15 cellular contexts compared by ENCODE assay signal in the genomic region with DNA sequence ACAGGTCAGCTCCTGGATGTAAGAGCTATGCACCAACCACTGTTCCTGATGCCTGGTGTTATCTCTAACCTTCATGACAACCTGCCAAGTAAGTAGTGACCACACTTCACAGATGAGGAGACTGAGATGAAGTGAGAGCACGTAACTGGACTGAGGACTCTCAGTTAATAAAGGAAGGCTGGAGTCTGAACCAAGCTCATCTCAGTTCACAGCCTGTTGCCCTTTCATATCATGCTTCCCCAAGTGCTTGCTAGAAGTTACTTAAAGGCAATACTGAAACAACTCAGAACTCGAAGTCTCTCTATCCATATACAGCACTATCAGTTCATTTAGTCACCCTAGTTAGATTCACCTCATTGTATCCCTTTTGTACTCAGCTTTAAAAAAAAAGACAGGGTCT.
DNase-seq lines count a peak whose midpoint lies in the region; ATAC-seq and TF ChIP-seq lines count a peak whose summit lies in the region.
"Had no signal": no experiment of that assay in that cellular context is flagged by ENCODE, and none has a peak within 500 bp of the region (broad histone marks: within the 10 kb centered on the region; RNA-seq: fewer than 3 reads in every experiment).

No MANE protein-coding gene starts in this region.

- TF ChIP-seq CTCF in GM06990 (IDR thresholded peaks at IDR 0.05; ENCODE audit: insufficient read depth, low read length, poor library complexity, severe bottlenecking), result no peak

- DNase-seq in GM06990 (ENCODE audit: extremely low read depth, insufficient read length) (peak; percentile 46), superior temporal gyrus (ENCODE audit: extremely low spot score) (no peak), pons (ENCODE audit: low spot score) (no peak)
- no peak for DNase-seq in activated CD8-positive, alpha-beta T cell treated with anti-CD3 and anti-CD28 coated beads, Interleukin-2, amount 10 ng/mL, durations not matched to agents 7 days and 5 days
- DNase-seq: activated CD4-positive, alpha-beta T cell treated with anti-CD3 and anti-CD28 coated beads for 4 hours; adrenal gland; immature natural killer cell; NCI-H2107; stimulated activated CD4-positive, alpha-beta T cell treated with anti-CD3 and anti-CD28 coated beads, Interleukin-2, amount 100 ng/mL, for 24 hours had no signal

- H3K9me3 Mint-ChIP-seq in activated CD8-positive, alpha-beta T cell treated with anti-CD3 and anti-CD28 coated beads, Interleukin-2, amount 10 ng/mL, durations not matched to agents 7 days and 5 days (ENCODE audit: insufficient read depth), result peaks cover 6% of the 10 kb centered on the region

- ATAC-seq in GM19035 (IDR thresholded peaks at IDR 0.05; ENCODE audit: unreplicated experiment) (peak; percentile 52), HG02642 (IDR thresholded peaks at IDR 0.05; ENCODE audit: poor library complexity, unreplicated experiment) (peak; percentile 80), HG03469 (IDR thresholded peaks at IDR 0.05; ENCODE audit: unreplicated experiment) (peak; percentile 57), HG03457 (IDR thresholded peaks at IDR 0.05; ENCODE audit: unreplicated experiment) (no peak)
- ATAC-seq in activated CD8-positive, alpha-beta T cell treated with anti-CD3 and anti-CD28 coated beads, Interleukin-2, amount 10 ng/mL, durations not matched to agents 7 days and 5 days, result no peak

- H3K36me3 ChIP-seq in GM06990 (ENCODE audit: control insufficient read depth, insufficient read depth, low read length), result peaks cover 8% of the 10 kb centered on the region
- H3K36me3 ChIP-seq: adrenal gland, suprapubic skin had no signal

- H3K27ac Mint-ChIP-seq in activated CD8-positive, alpha-beta T cell treated with anti-CD3 and anti-CD28 coated beads, Interleukin-2, amount 10 ng/mL, durations not matched to agents 7 days and 5 days, result no peak overlapping the region

- POLR2A ChIA-PET in activated CD8-positive, alpha-beta T cell treated with anti-CD3 and anti-CD28 coated beads, Interleukin-2, amount 10 ng/mL, durations not matched to agents 7 days and 5 days (lab: Charles Lee), result no interaction called here

- CTCF ChIA-PET in activated CD8-positive, alpha-beta T cell treated with anti-CD3 and anti-CD28 coated beads, Interleukin-2, amount 10 ng/mL, durations not matched to agents 7 days and 5 days (lab: Charles Lee), result interaction anchor here (1.5 to 3.4 kb wide), 4 partner anchors 8 to 507 kb away, joined by 3 to 18 read pairs (median 10); no protein-coding TSS in a partner anchor

- H3K4me3 ChIP-seq in GM06990 (replicated peaks; ENCODE audit: low read depth, low read length), result no peak overlapping the region
- H3K4me3 ChIP-seq: adrenal gland, BLaER1, suprapubic skin had no signal

- no peak overlapping the region for H3K4me3 Mint-ChIP-seq in activated CD8-positive, alpha-beta T cell treated with anti-CD3 and anti-CD28 coated beads, Interleukin-2, amount 10 ng/mL, durations not matched to agents 7 days and 5 days
- H3K4me3 Mint-ChIP-seq: immature natural killer cell had no signal

- H3K27me3 Mint-ChIP-seq in activated CD8-positive, alpha-beta T cell treated with anti-CD3 and anti-CD28 coated beads, Interleukin-2, amount 10 ng/mL, durations not matched to agents 7 days and 5 days (ENCODE audit: low read depth), result no peaks in the 10 kb centered on the region

- H3K36me3 Mint-ChIP-seq in activated CD8-positive, alpha-beta T cell treated with anti-CD3 and anti-CD28 coated beads, Interleukin-2, amount 10 ng/mL, durations not matched to agents 7 days and 5 days (ENCODE audit: low read depth), result peaks cover 44% of the 10 kb centered on the region

- H3K27me3 ChIP-seq in GM06990 (replicated peaks; ENCODE audit: control insufficient read depth, insufficient read depth, low read length), result no peaks in the 10 kb centered on the region
- H3K27me3 ChIP-seq: adrenal gland, BLaER1, suprapubic skin had no signal

- peaks cover 57% of the 10 kb centered on the region for H3K4me1 Mint-ChIP-seq in activated CD8-positive, alpha-beta T cell treated with anti-CD3 and anti-CD28 coated beads, Interleukin-2, amount 10 ng/mL, durations not matched to agents 7 days and 5 days (ENCODE audit: low read depth)

Comparison
In these comparisons a context has a peak if more than half of its experiments do, and no peak if none do; other contexts are left out.
1. ATAC-seq: peak in GM19035 (single experiment), HG02642 (single experiment) and HG03469 (single experiment); none in HG03457 (single experiment) and activated CD8-positive, alpha-beta T cell treated with anti-CD3 and anti-CD28 coated beads, Interleukin-2, amount 10 ng/mL, durations not matched to agents 7 days and 5 days (single experiment).